ENCODE assay signal across 8 cellular contexts in the genomic region with DNA sequence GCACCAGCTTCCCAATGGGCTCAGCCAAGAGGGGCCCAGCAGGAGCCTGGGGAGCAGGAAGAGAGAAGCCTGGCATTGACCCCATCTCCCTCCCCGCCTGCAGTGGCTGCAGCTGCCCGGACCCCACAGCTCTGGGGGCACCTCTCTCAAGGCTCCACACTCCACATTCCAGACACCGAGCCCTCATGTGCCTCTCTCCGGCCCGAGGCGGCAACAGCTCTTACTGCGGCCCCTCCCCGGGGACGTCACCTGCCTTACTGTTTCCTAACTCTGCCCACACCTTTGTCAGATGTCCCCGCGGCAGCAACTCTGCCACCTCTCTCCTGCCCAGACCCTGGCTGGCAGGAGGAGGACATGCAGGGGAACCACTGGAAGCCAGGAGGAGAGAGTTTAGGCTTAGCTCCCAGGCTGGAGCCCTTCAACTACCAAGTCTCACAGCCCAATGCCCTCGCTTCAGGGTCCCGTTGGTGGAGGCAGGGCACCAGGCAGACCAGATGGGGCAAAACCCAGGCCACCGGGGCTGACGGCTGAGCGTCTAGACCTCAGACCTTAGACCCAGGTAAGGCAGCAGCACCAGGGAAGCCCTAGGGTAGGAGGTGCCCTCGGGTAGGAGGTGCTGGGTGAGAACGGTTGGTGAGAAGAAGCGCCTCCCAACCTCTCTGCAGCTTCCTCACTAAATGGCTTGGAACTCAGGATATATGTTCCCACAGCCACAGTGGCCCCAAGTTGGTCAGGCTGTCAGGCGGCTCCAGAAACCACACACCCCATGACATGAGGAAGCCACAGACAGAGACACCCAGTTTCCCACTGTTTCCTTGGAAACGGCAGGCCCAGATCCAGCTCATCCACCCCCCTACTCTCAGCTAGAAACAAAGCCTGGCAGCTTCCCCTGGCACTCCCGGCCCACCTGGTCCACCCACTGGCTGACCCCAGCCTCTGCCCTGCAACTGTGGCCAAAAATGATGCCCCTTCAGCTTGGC. TPM values are rescaled to one million over a fixed set of nuclear protein-coding genes. Genes with fewer than 3 reads are reported as not detected.
DNase-seq lines count a peak whose midpoint lies in the region; ATAC-seq and TF ChIP-seq lines count a peak whose summit lies in the region.

No MANE protein-coding gene starts in this region.

- ATAC-seq in gastrocnemius medialis (no peak), GM19351 (IDR thresholded peaks at IDR 0.05; ENCODE audit: unreplicated experiment) (no peak)

- no peaks in the 10 kb centered on the region for H3K9me3 ChIP-seq in gastrocnemius medialis
- no peaks in the 10 kb centered on the region for H3K9me3 ChIP-seq in testis

- WGBS in testis, 2 donors = 75 to 80% methylated on average over 11 to 20 of the region's 22 CpGs

- H3K27ac ChIP-seq in gastrocnemius medialis = peak overlapping the region; percentile 78 to 93 (median 89)
- H3K27ac ChIP-seq in testis = peak overlapping the region in 1 of 2 donors; percentile 92

- TF ChIP-seq CTCF in gastrocnemius medialis (IDR thresholded peaks at IDR 0.05 in 4 of 5, conservative IDR thresholded peaks at IDR 0.05 in 1 of 5) (no peak), testis (IDR thresholded peaks at IDR 0.05) (no peak)

- TF ChIP-seq POLR2A in gastrocnemius medialis (IDR thresholded peaks at IDR 0.05) = no peak
- TF ChIP-seq POLR2A in testis (IDR thresholded peaks at IDR 0.05) = no peak

- H3K27me3 ChIP-seq in gastrocnemius medialis = peaks cover 0 to 8% (median 5%) of the 10 kb centered on the region in 3 donors
- no peaks in the 10 kb centered on the region for H3K27me3 ChIP-seq in testis

- in situ Hi-C loops in gastrocnemius medialis (cut with MboI; ENCODE audit: low sequenced_read_pairs in 4 of 4) = loop anchor here (5.0 to 10.0 kb wide), 3 partner anchors 49 to 349 kb away; no protein-coding TSS in a partner anchor

- peak; percentile 64 for DNase-seq in GM03348 (ENCODE audit: low spot score)
- DNase-seq in RPMI7951 (ENCODE audit: low read depth) = peak; percentile 97
- DNase-seq in foreskin melanocyte = peak; percentile 71
- DNase-seq in gastrocnemius medialis = no peak
- DNase-seq in T-helper 9 cell = no peak
- no peak for DNase-seq in testis
- DNase-seq in NCI-H1694 (lab: John Stamatoyannopoulos, UW) = no peak

- H3K36me3 ChIP-seq in gastrocnemius medialis = no peaks in the 10 kb centered on the region
- H3K36me3 ChIP-seq in testis (ENCODE audit: low read depth, missing control alignments) = no peaks in the 10 kb centered on the region

- intact Hi-C loops in gastrocnemius medialis (cut with DNase I; ENCODE audit: low total_unique reads) = loop anchor here (2.0 to 10.0 kb wide), 2 partner anchors 349 to 381 kb away; no protein-coding TSS in a partner anchor
- intact Hi-C loops in testis (cut with DNase I; ENCODE audit: low total_unique reads) = loop anchor here (5.0 to 10.0 kb wide), 2 partner anchors 51 to 349 kb away; no protein-coding TSS in a partner anchor

- H3K4me1 ChIP-seq in gastrocnemius medialis (peaks cover 10 to 28% of the 10 kb centered on the region in 2 donors), testis (peaks cover 23% of the 10 kb centered on the region)

- H3K4me3 ChIP-seq in gastrocnemius medialis (no peak overlapping the region), testis (no peak overlapping the region)

RNA-seq across cellular contexts. Expression of a gene that starts 13.3 kb away (rescaled TPM):
- total RNA-seq in RPMI7951 (2014; rRNA removed; shearing (Covaris generic)) = 121 and 159 TPM in 2 replicates
- total RNA-seq in gastrocnemius medialis (1 to 10 TPM; 6.5 to 8.7 (median 7.2) TPM), testis (1 to 10 TPM; 6.5 to 7.4 TPM)
- 5.5 TPM for polyA plus RNA-seq in testis (ENCODE audit: insufficient read depth, low read depth, low replicate concordance)

RNA-seq across cellular contexts. Expression of a gene that starts 59.8 kb away (rescaled TPM):
- 3.6 and 4.1 TPM in 2 replicates for total RNA-seq in RPMI7951 (2014; rRNA removed; shearing (Covaris generic))
- total RNA-seq in gastrocnemius medialis = 100 to 1,000 TPM in 2 of 4 donors, 10 to 100 TPM in 2; 45.3 to 150 (median 108) TPM
- total RNA-seq in testis = 10 to 100 TPM; 35.1 to 74.1 TPM
- polyA plus RNA-seq in testis (ENCODE audit: insufficient read depth, low read depth, low replicate concordance) = 93.1 TPM

Comparison
In these comparisons a context has a peak if more than half of its experiments do, and no peak if none do; other contexts are left out.
1. DNase-seq: peak in GM03348 (single experiment), RPMI7951 (single experiment) and foreskin melanocyte (single experiment); none in gastrocnemius medialis (0 of 2), T-helper 9 cell (single experiment), testis (single experiment) and NCI-H1694 (single experiment).
2. RNA of a gene that starts 13.3 kb away (total RNA-seq): 121 to 159 TPM in RPMI7951; 6.5 to 8.7 TPM in gastrocnemius medialis and 6.5 to 7.4 TPM in testis; every median in the first group is over 10 times any median in the second.